Comparison of ENCODE assay signal across 22 cellular contexts in the genomic region with DNA sequence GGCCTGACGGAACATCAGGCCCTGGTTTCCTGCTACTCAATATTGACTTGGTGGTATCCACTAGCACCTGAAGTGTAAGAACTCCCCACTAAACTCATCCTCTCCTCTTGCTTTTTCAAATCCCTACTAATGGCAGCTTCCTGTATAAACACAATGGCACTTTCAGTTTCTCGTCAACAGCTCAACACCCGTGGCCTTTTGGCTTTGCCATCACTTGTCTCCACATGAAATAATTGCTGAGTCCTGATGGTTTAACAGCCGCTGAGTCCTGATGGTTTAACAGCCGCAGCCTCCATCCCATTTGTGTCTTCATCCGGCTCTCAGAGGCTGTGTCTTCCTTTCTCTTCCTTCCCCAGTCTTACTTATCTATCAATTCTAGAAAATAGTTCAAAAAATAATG.
"Had no signal": no experiment of that assay in that cellular context is flagged by ENCODE, and none has a peak within 500 bp of the region (broad histone marks: within the 10 kb centered on the region; RNA-seq: fewer than 3 reads in every experiment).

No MANE protein-coding gene starts in this region.

- ATAC-seq: activated CD4-positive, alpha-beta T cell treated with anti-CD3 and anti-CD28 coated beads for 36 hours; activated CD8-positive, alpha-beta T cell treated with anti-CD3 and anti-CD28 coated beads, Interleukin-2, amount 10 ng/mL, durations not matched to agents 7 days and 5 days; body of pancreas; gastrocnemius medialis; right cardiac atrium had no signal

- H3K4me3 ChIP-seq: adrenal gland, body of pancreas, gastrocnemius medialis, left ventricle myocardium inferior, uterus had no signal

- H3K27ac ChIP-seq: body of pancreas, gastrocnemius medialis, left ventricle myocardium inferior, parathyroid adenoma, uterus had no signal

- H3K9me3 ChIP-seq: adrenal gland, body of pancreas, gastrocnemius medialis, uterus had no signal

- H2AFZ ChIP-seq: parathyroid adenoma had no signal

- DNase-seq: activated CD4-positive, alpha-beta T cell treated with anti-CD3 and anti-CD28 coated beads for 36 hours; activated CD4-positive, CD25-positive, alpha-beta regulatory T cell; activated CD8-positive, alpha-beta T cell treated with anti-CD3 and anti-CD28 coated beads, Interleukin-2, amount 10 ng/mL, durations not matched to agents 7 days and 5 days; activated effector memory CD4-positive, alpha-beta T cell treated with anti-CD3 and anti-CD28 coated beads, Interleukin-2, amount 50 U/mL, for 16 hours; activated naive CD4-positive, alpha-beta T cell treated with anti-CD3 and anti-CD28 coated beads for 36 hours; activated naive CD8-positive, alpha-beta T cell treated with anti-CD3 and anti-CD28 coated beads for 36 hours; adrenal gland; aorta; body of pancreas; effector CD8-positive, alpha-beta T cell; gastrocnemius medialis; glutamatergic neuron; left ventricle myocardium inferior; mammary epithelial cell; naive B cell; nucleus accumbens; right cardiac atrium; stimulated activated CD4-positive, alpha-beta T cell treated with anti-CD3 and anti-CD28 coated beads, Interleukin-12 subunit alpha, Interleukin-12 subunit beta, amount 100 ng/mL, for 4 hours; stimulated activated CD4-positive, alpha-beta T cell treated with anti-CD3 and anti-CD28 coated beads, Interleukin-4, amount 100 ng/mL, for 1 hour; T-helper 1 cell; uterus had no signal

- H3K36me3 ChIP-seq: adrenal gland, gastrocnemius medialis, left ventricle myocardium inferior, uterus had no signal

- H3K27me3 ChIP-seq: adrenal gland, body of pancreas, gastrocnemius medialis, uterus had no signal

- H3K4me1 ChIP-seq: adrenal gland, gastrocnemius medialis, parathyroid adenoma, uterus had no signal

- H3K9ac ChIP-seq: parathyroid adenoma had no signal
